Comparison of ENCODE assay signal across 1 cellular context in the genomic region with DNA sequence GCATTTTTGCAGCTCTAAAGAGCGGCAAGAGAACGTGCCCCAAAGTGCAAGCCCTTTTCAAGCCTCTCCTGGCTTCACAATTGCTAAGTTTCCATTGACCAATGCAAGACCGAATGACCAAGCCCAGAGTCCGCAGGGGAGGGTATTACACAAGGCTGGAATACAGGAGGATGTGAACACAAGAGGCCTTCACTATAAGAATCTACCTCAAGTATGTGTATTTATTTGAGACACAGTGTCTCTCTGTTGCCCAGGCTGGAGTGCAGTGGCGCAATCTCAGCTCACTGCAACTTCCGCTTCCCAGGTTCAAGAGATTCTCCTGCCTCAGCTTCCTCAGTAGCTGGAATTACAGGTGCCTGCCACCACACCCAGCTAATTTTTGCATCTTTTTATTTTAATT.
A peak's percentile ranks its signal among the peaks of the same experiment; 100 is the strongest.
TF ChIP-seq lines count a peak whose summit lies in the region.

No MANE protein-coding gene starts in this region.

TF ChIP-seq in HepG2, 621 proteins besides CTCF, POLR2A, EP300 and RAD21:
- TF ChIP-seq, protein P1, sequence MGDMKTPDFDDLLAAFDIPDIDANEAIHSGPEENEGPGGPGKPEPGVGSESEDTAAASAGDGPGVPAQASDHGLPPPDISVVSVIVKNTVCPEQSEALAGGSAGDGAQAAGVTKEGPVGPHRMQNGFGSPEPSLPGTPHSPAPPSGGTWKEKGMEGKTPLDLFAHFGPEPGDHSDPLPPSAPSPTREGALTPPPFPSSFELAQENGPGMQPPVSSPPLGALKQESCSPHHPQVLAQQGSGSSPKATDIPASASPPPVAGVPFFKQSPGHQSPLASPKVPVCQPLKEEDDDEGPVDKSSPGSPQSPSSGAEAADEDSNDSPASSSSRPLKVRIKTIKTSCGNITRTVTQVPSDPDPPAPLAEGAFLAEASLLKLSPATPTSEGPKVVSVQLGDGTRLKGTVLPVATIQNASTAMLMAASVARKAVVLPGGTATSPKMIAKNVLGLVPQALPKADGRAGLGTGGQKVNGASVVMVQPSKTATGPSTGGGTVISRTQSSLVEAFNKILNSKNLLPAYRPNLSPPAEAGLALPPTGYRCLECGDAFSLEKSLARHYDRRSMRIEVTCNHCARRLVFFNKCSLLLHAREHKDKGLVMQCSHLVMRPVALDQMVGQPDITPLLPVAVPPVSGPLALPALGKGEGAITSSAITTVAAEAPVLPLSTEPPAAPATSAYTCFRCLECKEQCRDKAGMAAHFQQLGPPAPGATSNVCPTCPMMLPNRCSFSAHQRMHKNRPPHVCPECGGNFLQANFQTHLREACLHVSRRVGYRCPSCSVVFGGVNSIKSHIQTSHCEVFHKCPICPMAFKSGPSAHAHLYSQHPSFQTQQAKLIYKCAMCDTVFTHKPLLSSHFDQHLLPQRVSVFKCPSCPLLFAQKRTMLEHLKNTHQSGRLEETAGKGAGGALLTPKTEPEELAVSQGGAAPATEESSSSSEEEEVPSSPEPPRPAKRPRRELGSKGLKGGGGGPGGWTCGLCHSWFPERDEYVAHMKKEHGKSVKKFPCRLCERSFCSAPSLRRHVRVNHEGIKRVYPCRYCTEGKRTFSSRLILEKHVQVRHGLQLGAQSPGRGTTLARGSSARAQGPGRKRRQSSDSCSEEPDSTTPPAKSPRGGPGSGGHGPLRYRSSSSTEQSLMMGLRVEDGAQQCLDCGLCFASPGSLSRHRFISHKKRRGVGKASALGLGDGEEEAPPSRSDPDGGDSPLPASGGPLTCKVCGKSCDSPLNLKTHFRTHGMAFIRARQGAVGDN (CRISPR knock-in tag; IDR thresholded peaks at IDR 0.05): peak; percentile 47
- TF ChIP-seq PRMT3 (CRISPR knock-in tag; IDR thresholded peaks at IDR 0.05; ENCODE audit: borderline replicate concordance, low read depth): no peak
- TF ChIP-seq SETDB1 (CRISPR knock-in tag; IDR thresholded peaks at IDR 0.05; ENCODE audit: borderline replicate concordance): no peak
- TF ChIP-seq ZNF713 (CRISPR knock-in tag; IDR thresholded peaks at IDR 0.05): no peak
- TF ChIP-seq CEBPG (CRISPR knock-in tag; IDR thresholded peaks at IDR 0.05): peak; percentile 74
- TF ChIP-seq CREM (IDR thresholded peaks at IDR 0.05): no peak
- TF ChIP-seq CREM (CRISPR knock-in tag; IDR thresholded peaks at IDR 0.05): no peak
- no peak for TF ChIP-seq ZNF746 (CRISPR knock-in tag; IDR thresholded peaks at IDR 0.05)
- no peak for TF ChIP-seq TOPORS (CRISPR knock-in tag; IDR thresholded peaks at IDR 0.05)
- no peak for TF ChIP-seq NFE2L1 (CRISPR knock-in tag; IDR thresholded peaks at IDR 0.05; ENCODE audit: borderline replicate concordance)
- 0 out of 2 replicates have a peak, but pooled peaks have one; percentile 9 for TF ChIP-seq ELF3 (CRISPR knock-in tag; IDR thresholded peaks at IDR 0.05)
- TF ChIP-seq ZNF557 (CRISPR knock-in tag; IDR thresholded peaks at IDR 0.05): no peak
- TF ChIP-seq SOX5 (CRISPR knock-in tag; IDR thresholded peaks at IDR 0.05; ENCODE audit: borderline replicate concordance): no peak
- TF ChIP-seq SOX6 (IDR thresholded peaks at IDR 0.05): no peak
- TF ChIP-seq SOX6 (CRISPR knock-in tag; IDR thresholded peaks at IDR 0.05): peak; percentile 26; the same call in 1 of the 2 replicates
- no peak for TF ChIP-seq BRD4 (CRISPR knock-in tag; IDR thresholded peaks at IDR 0.05)
- TF ChIP-seq ZNF326 (CRISPR knock-in tag; IDR thresholded peaks at IDR 0.05; ENCODE audit: borderline replicate concordance): no peak
- TF ChIP-seq, protein P2, sequence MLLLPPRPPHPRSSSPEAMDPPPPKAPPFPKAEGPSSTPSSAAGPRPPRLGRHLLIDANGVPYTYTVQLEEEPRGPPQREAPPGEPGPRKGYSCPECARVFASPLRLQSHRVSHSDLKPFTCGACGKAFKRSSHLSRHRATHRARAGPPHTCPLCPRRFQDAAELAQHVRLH (CRISPR knock-in tag; IDR thresholded peaks at IDR 0.05; ENCODE audit: borderline replicate concordance, low read depth): no peak
- TF ChIP-seq CEBPB (IDR thresholded peaks at IDR 0.05; ENCODE audit: borderline replicate concordance, low read depth, low read length): peak; percentile 49; the same call in 1 of the 2 replicates
- TF ChIP-seq HOXA3 (CRISPR knock-in tag; IDR thresholded peaks at IDR 0.05): 0 out of 2 replicates have a peak, but pooled peaks have one; percentile 40
- TF ChIP-seq NKX3-1 (CRISPR knock-in tag; IDR thresholded peaks at IDR 0.05): no peak
- no peak for TF ChIP-seq PAX8 (CRISPR knock-in tag; IDR thresholded peaks at IDR 0.05; ENCODE audit: borderline replicate concordance)
- TF ChIP-seq ARNT2 (CRISPR knock-in tag; IDR thresholded peaks at IDR 0.05; ENCODE audit: low read depth): no peak
- peak; percentile 50 for TF ChIP-seq ZFY (CRISPR knock-in tag; IDR thresholded peaks at IDR 0.05)
- TF ChIP-seq CBX1 (IDR thresholded peaks at IDR 0.05; ENCODE audit: low read depth): no peak
- no peak for TF ChIP-seq ZNF12 (CRISPR knock-in tag; IDR thresholded peaks at IDR 0.05)
- peak; percentile 51; the same call in 1 of the 2 replicates for TF ChIP-seq GABPB1 (CRISPR knock-in tag; IDR thresholded peaks at IDR 0.05)
- TF ChIP-seq, protein P3, sequence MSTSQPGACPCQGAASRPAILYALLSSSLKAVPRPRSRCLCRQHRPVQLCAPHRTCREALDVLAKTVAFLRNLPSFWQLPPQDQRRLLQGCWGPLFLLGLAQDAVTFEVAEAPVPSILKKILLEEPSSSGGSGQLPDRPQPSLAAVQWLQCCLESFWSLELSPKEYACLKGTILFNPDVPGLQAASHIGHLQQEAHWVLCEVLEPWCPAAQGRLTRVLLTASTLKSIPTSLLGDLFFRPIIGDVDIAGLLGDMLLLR (CRISPR knock-in tag; IDR thresholded peaks at IDR 0.05): no peak
- TF ChIP-seq, protein P4, sequence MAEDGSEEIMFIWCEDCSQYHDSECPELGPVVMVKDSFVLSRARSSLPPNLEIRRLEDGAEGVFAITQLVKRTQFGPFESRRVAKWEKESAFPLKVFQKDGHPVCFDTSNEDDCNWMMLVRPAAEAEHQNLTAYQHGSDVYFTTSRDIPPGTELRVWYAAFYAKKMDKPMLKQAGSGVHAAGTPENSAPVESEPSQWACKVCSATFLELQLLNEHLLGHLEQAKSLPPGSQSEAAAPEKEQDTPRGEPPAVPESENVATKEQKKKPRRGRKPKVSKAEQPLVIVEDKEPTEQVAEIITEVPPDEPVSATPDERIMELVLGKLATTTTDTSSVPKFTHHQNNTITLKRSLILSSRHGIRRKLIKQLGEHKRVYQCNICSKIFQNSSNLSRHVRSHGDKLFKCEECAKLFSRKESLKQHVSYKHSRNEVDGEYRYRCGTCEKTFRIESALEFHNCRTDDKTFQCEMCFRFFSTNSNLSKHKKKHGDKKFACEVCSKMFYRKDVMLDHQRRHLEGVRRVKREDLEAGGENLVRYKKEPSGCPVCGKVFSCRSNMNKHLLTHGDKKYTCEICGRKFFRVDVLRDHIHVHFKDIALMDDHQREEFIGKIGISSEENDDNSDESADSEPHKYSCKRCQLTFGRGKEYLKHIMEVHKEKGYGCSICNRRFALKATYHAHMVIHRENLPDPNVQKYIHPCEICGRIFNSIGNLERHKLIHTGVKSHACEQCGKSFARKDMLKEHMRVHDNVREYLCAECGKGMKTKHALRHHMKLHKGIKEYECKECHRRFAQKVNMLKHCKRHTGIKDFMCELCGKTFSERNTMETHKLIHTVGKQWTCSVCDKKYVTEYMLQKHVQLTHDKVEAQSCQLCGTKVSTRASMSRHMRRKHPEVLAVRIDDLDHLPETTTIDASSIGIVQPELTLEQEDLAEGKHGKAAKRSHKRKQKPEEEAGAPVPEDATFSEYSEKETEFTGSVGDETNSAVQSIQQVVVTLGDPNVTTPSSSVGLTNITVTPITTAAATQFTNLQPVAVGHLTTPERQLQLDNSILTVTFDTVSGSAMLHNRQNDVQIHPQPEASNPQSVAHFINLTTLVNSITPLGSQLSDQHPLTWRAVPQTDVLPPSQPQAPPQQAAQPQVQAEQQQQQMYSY (CRISPR knock-in tag; IDR thresholded peaks at IDR 0.05): no peak
- peak; percentile 38; the same call in 1 of the 2 replicates for TF ChIP-seq ETV5 (CRISPR knock-in tag; IDR thresholded peaks at IDR 0.05; ENCODE audit: borderline replicate concordance)
- TF ChIP-seq, protein P5, sequence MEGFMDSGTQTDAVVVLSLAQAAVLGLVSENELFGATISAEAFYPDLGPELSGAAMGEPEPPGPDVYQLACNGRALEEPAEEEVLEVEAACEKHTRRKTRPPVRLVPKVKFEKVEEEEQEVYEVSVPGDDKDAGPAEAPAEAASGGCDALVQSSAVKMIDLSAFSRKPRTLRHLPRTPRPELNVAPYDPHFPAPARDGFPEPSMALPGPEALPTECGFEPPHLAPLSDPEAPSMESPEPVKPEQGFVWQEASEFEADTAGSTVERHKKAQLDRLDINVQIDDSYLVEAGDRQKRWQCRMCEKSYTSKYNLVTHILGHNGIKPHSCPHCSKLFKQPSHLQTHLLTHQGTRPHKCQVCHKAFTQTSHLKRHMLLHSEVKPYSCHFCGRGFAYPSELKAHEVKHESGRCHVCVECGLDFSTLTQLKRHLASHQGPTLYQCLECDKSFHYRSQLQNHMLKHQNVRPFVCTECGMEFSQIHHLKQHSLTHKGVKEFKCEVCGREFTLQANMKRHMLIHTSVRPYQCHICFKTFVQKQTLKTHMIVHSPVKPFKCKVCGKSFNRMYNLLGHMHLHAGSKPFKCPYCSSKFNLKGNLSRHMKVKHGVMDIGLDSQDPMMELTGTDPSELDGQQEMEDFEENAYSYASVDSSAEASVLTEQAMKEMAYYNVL (CRISPR knock-in tag; IDR thresholded peaks at IDR 0.05; ENCODE audit: borderline replicate concordance): no peak
- no peak for TF ChIP-seq SCMH1 (CRISPR knock-in tag; IDR thresholded peaks at IDR 0.05; ENCODE audit: borderline replicate concordance)
- TF ChIP-seq SRSF1 (optimal IDR thresholded peaks at IDR 0.05; ENCODE audit: low read depth, low read length): no peak
- TF ChIP-seq NONO (IDR thresholded peaks at IDR 0.05): no peak
- TF ChIP-seq NONO (CRISPR knock-in tag; conservative IDR thresholded peaks at IDR 0.05): 0 out of 2 replicates have a peak, but pooled peaks have one; percentile 26
- no peak for TF ChIP-seq GABPA (IDR thresholded peaks at IDR 0.05; ENCODE audit: low read depth, low read length)
- TF ChIP-seq GABPA (CRISPR knock-in tag; IDR thresholded peaks at IDR 0.05; ENCODE audit: low read depth): peak; percentile 36; the same call in 1 of the 2 replicates
- TF ChIP-seq PHF20 (CRISPR knock-in tag; IDR thresholded peaks at IDR 0.05): no peak
- no peak for TF ChIP-seq ZNF274 (CRISPR knock-in tag; IDR thresholded peaks at IDR 0.05)
- TF ChIP-seq YY1 (IDR thresholded peaks at IDR 0.05; ENCODE audit: insufficient read depth, insufficient replicate concordance, low read depth, low read length): no peak
- TF ChIP-seq HNF4A (CRISPR knock-in tag; IDR thresholded peaks at IDR 0.05): peak; percentile 55
- no peak for TF ChIP-seq GFI1 (CRISPR knock-in tag; IDR thresholded peaks at IDR 0.05; ENCODE audit: borderline replicate concordance)
- TF ChIP-seq, protein P6, sequence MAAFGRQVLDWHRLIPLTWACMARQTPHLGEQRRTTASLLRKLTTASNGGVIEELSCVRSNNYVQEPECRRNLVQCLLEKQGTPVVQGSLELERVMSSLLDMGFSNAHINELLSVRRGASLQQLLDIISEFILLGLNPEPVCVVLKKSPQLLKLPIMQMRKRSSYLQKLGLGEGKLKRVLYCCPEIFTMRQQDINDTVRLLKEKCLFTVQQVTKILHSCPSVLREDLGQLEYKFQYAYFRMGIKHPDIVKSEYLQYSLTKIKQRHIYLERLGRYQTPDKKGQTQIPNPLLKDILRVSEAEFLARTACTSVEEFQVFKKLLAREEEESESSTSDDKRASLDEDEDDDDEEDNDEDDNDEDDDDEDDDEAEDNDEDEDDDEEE (CRISPR knock-in tag; IDR thresholded peaks at IDR 0.05): no peak
- peak; percentile 54 for TF ChIP-seq GATAD2A (CRISPR knock-in tag; IDR thresholded peaks at IDR 0.05)
- TF ChIP-seq, protein P7, sequence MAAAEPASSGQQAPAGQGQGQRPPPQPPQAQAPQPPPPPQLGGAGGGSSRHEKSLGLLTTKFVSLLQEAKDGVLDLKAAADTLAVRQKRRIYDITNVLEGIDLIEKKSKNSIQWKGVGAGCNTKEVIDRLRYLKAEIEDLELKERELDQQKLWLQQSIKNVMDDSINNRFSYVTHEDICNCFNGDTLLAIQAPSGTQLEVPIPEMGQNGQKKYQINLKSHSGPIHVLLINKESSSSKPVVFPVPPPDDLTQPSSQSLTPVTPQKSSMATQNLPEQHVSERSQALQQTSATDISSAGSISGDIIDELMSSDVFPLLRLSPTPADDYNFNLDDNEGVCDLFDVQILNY (CRISPR knock-in tag; conservative IDR thresholded peaks at IDR 0.05): no peak
- no peak for TF ChIP-seq RBAK (CRISPR knock-in tag; IDR thresholded peaks at IDR 0.05)
- TF ChIP-seq ZNF776 (CRISPR knock-in tag; IDR thresholded peaks at IDR 0.05): no peak
- TF ChIP-seq POLR2G (IDR thresholded peaks at IDR 0.05; ENCODE audit: low read depth, low read length): peak; percentile 25; the same call in 1 of the 2 replicates
- no peak for TF ChIP-seq PTBP1 (IDR thresholded peaks at IDR 0.05; ENCODE audit: low read depth, low read length, poor library complexity, severe bottlenecking)
